In genomic region chr13:40502236-40502635, GRCh38 we compare ENCODE assay signal across 12 cellular contexts.
"Had no signal": no experiment of that assay in that cellular context is flagged by ENCODE, and none has a peak within 500 bp of the region (broad histone marks: within the 10 kb centered on the region; RNA-seq: fewer than 3 reads in every experiment).

No MANE protein-coding gene starts in this region.

- H3K4me3 ChIP-seq: lung, right lobe of liver had no signal

- DNase-seq: activated CD4-positive, CD25-positive, alpha-beta regulatory T cell; activated gamma-delta T cell treated with Interleukin-2 at 50 U/mL for 16 hours; activated naive CD8-positive, alpha-beta T cell treated with anti-CD3 and anti-CD28 coated beads for 36 hours; activated T-cell treated with anti-CD3 and anti-CD28 coated beads, Interleukin-2, amount 50 U/mL, for 72 hours; hypothalamus; left cardiac atrium; naive thymus-derived CD4-positive, alpha-beta T cell; right lobe of liver; stimulated activated naive CD4-positive, alpha-beta T cell; substantia nigra had no signal

- H3K36me3 ChIP-seq: right lobe of liver had no signal

- ATAC-seq: activated T-cell treated with anti-CD3 and anti-CD28 coated beads, Interleukin-2, amount 50 U/mL, for 72 hours; naive thymus-derived CD4-positive, alpha-beta T cell; SK-N-SH treated with all-trans-retinoic acid at 6 μM for 48 hours had no signal

- H3K27ac ChIP-seq: right lobe of liver had no signal

- H3K27me3 ChIP-seq: right lobe of liver had no signal
